1 cellular context compared by ENCODE assay signal in the genomic region with DNA sequence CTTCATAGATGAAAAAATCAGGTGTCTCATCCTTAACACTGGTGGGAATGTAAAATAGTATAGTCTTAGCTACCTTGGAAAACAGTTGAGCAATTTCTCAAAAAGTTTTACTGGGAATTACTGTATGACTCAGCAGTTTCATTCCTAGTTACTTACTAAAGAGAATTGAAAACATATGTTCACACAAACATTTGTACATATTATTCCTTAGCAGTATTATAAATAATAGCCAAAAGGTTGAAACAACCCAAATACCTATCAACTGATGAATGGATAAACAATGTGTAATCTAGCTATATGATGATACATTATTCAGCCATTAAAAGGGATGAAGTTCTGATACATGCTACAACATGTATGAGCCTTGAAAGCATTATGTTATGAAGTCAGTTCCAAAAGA.
A peak's percentile ranks its signal among the peaks of the same experiment; 100 is the strongest.
TF ChIP-seq lines count a peak whose summit lies in the region.

No MANE protein-coding gene starts in this region.

TF ChIP-seq in K562, 482 proteins besides CTCF, POLR2A, EP300 and RAD21 (continued from another document):
- TF ChIP-seq TFE3 (CRISPR knock-in tag; IDR thresholded peaks at IDR 0.05) (no peak), DIDO1 (tag; IDR thresholded peaks at IDR 0.05; ENCODE audit: low read depth) (no peak), NFRKB (IDR thresholded peaks at IDR 0.05; ENCODE audit: low read depth) (no peak), FOSL1 (tag; conservative IDR thresholded peaks at IDR 0.05) (no peak), ZNF316 (IDR thresholded peaks at IDR 0.05) (peak; percentile 76), C11orf30 (IDR thresholded peaks at IDR 0.05; ENCODE audit: low read depth) (peak; percentile 69), TGIF2 (CRISPR knock-in tag; IDR thresholded peaks at IDR 0.05) (no peak), ZFP36 (IDR thresholded peaks at IDR 0.05; ENCODE audit: low read depth, low read length, partially characterized antibody) (no peak), MAFK (IDR thresholded peaks at IDR 0.05; ENCODE audit: low read length) (peak; percentile 33; the same call in 1 of the 2 replicates), NFE2 (IDR thresholded peaks at IDR 0.05; ENCODE audit: low read depth) (peak; percentile 48)
- TF ChIP-seq, protein P1, sequence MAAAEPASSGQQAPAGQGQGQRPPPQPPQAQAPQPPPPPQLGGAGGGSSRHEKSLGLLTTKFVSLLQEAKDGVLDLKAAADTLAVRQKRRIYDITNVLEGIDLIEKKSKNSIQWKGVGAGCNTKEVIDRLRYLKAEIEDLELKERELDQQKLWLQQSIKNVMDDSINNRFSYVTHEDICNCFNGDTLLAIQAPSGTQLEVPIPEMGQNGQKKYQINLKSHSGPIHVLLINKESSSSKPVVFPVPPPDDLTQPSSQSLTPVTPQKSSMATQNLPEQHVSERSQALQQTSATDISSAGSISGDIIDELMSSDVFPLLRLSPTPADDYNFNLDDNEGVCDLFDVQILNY (CRISPR knock-in tag; IDR thresholded peaks at IDR 0.05) = no peak
- TF ChIP-seq, protein P2, sequence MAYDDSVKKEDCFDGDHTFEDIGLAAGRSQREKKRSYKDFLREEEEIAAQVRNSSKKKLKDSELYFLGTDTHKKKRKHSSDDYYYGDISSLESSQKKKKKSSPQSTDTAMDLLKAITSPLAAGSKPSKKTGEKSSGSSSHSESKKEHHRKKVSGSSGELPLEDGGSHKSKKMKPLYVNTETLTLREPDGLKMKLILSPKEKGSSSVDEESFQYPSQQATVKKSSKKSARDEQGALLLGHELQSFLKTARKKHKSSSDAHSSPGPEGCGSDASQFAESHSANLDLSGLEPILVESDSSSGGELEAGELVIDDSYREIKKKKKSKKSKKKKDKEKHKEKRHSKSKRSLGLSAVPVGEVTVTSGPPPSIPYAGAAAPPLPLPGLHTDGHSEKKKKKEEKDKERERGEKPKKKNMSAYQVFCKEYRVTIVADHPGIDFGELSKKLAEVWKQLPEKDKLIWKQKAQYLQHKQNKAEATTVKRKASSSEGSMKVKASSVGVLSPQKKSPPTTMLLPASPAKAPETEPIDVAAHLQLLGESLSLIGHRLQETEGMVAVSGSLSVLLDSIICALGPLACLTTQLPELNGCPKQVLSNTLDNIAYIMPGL (CRISPR knock-in tag; IDR thresholded peaks at IDR 0.05) = no peak
